In the genomic region with DNA sequence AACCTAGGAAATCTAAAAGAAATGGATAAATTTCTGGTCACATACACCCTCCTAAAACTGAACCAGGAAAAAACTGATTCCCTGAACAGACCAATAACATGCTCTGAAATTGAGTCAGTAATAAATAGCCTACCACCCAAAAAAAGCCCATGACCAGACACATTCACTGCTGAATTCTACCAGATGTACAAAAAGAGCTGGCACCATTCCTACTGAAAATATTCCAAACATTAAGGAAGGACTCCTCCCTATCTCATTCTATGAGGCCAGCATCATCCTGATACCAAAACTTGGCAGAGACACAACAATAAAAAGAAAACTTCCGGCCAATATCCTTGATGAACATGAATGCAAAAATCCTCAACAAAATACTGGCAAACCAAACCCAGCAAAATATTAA, we compare ENCODE assay signal across 26 cellular contexts. TPM values are rescaled to one million over a fixed set of nuclear protein-coding genes. Genes with fewer than 3 reads are reported as not detected.
DNase-seq lines count a peak whose midpoint lies in the region; ATAC-seq, FAIRE-seq and TF ChIP-seq lines count a peak whose summit lies in the region.
"Had no signal": no experiment of that assay in that cellular context is flagged by ENCODE, and none has a peak within 500 bp of the region (broad histone marks: within the 10 kb centered on the region; RNA-seq: fewer than 3 reads in every experiment).

No MANE protein-coding gene starts in this region.

- no peak overlapping the region for H2AFZ ChIP-seq in astrocyte (ENCODE audit: low read depth, low read length)
- H2AFZ ChIP-seq: neural progenitor cell had no signal

- no peak overlapping the region for H3K4me3 Mint-ChIP-seq in CD4-positive, CD25-positive, alpha-beta regulatory T cell
- H3K4me3 Mint-ChIP-seq in astrocyte (ENCODE audit: unreplicated experiment), result no peak overlapping the region
- H3K4me3 Mint-ChIP-seq in immature natural killer cell, result no peak overlapping the region
- H3K4me3 Mint-ChIP-seq: activated naive CD4-positive, alpha-beta T cell treated with anti-CD3 and anti-CD28 coated beads, Interleukin-2, amount 10 ng/mL, durations not matched to agents 7 days and 5 days; CD8-positive, alpha-beta memory T cell; dendritic cell treated with granulocyte-macrophage colony-stimulating factor and Interleukin-4, amounts not matched to agents 40 ng/mL and 50 ng/mL, for 4 days; neural progenitor cell had no signal

- peaks cover 5 to 29% (median 24%) of the 10 kb centered on the region in 4 donors for H3K4me1 Mint-ChIP-seq in CD4-positive, CD25-positive, alpha-beta regulatory T cell
- no peaks in the 10 kb centered on the region for H3K4me1 Mint-ChIP-seq in astrocyte (ENCODE audit: low read depth, unreplicated experiment)
- H3K4me1 Mint-ChIP-seq in immature natural killer cell, result peaks cover 12 to 35% of the 10 kb centered on the region in 2 donors
- H3K4me1 Mint-ChIP-seq: activated naive CD4-positive, alpha-beta T cell treated with anti-CD3 and anti-CD28 coated beads, Interleukin-2, amount 10 ng/mL, durations not matched to agents 7 days and 5 days; neural progenitor cell had no signal

- no peaks in the 10 kb centered on the region for H3K9me3 ChIP-seq in CD4-positive, CD25-positive, alpha-beta regulatory T cell (ENCODE audit: control insufficient read depth in 2 of 2, low read length in 2 of 2)
- no peaks in the 10 kb centered on the region for H3K9me3 ChIP-seq in astrocyte (ENCODE audit: insufficient read depth, low read depth, low read length)
- H3K9me3 ChIP-seq: body of pancreas, stomach had no signal

- H3K36me3 ChIP-seq in CD4-positive, CD25-positive, alpha-beta regulatory T cell (ENCODE audit: control insufficient read depth, insufficient read depth, low read length), result peaks cover 73% of the 10 kb centered on the region
- H3K36me3 ChIP-seq in astrocyte (ENCODE audit: insufficient read depth, low read length), result peaks cover 32% of the 10 kb centered on the region

- peaks cover 15% of the 10 kb centered on the region for H4K20me1 ChIP-seq in astrocyte (ENCODE audit: insufficient read depth, low read length)

- no peak for ATAC-seq in CD4-positive, CD25-positive, alpha-beta regulatory T cell (ENCODE audit: low read depth in 2 of 2)
- ATAC-seq: body of pancreas, PC-3 had no signal

- no peak for TF ChIP-seq CTCF in astrocyte (IDR thresholded peaks at IDR 0.05; ENCODE audit: insufficient read depth, low read depth, low read length)

- DNase-seq in CD4-positive, CD25-positive, alpha-beta regulatory T cell, result no peak
- DNase-seq in HS-27A (ENCODE audit: low read depth), result peak; percentile 42
- DNase-seq in astrocyte (ENCODE audit: low read depth), result peak; percentile 36
- no peak for DNase-seq in immature natural killer cell
- DNase-seq in activated naive CD4-positive, alpha-beta T cell treated with Interleukin-2 at 50 U/mL for 16 hours, result no peak
- no peak for DNase-seq in inferior parietal cortex (ENCODE audit: extremely low spot score)
- no peak for DNase-seq in DMS79 treated with DMSO at 0.1 percent for 48 hours (lab: John Stamatoyannopoulos, UW)
- DNase-seq in midbrain (lab: John Stamatoyannopoulos, UW), result no peak
- DNase-seq: activated CD4-positive, alpha-beta T cell treated with anti-CD3 and anti-CD28 coated beads, Interleukin-2, amount 50 U/mL, for 1 hour; activated naive CD4-positive, alpha-beta T cell treated with anti-CD3 and anti-CD28 coated beads, Interleukin-2, amount 10 ng/mL, durations not matched to agents 7 days and 5 days; body of pancreas; CD8-positive, alpha-beta memory T cell; DMS53; left cardiac atrium; NCI-H187 treated with DMSO at 0.1 percent for 48 hours; NCI-H2227 treated with DMSO at 0.1 percent for 48 hours; PC-3; SIG-M5; stimulated activated CD4-positive, alpha-beta T cell treated with anti-CD3 and anti-CD28 coated beads, Interleukin-4, amount 100 ng/mL, for 24 hours; stomach; trophoblast cell had no signal

- H3K9me3 Mint-ChIP-seq in CD4-positive, CD25-positive, alpha-beta regulatory T cell, result peaks cover 0 to 2% (median 0%) of the 10 kb centered on the region in 7 donors
- H3K9me3 Mint-ChIP-seq in astrocyte (ENCODE audit: unreplicated experiment) (no peaks in the 10 kb centered on the region), immature natural killer cell (no peaks in the 10 kb centered on the region)
- H3K9me3 Mint-ChIP-seq: activated naive CD4-positive, alpha-beta T cell treated with anti-CD3 and anti-CD28 coated beads, Interleukin-2, amount 10 ng/mL, durations not matched to agents 7 days and 5 days; dendritic cell treated with granulocyte-macrophage colony-stimulating factor and Interleukin-4, amounts not matched to agents 40 ng/mL and 50 ng/mL, for 4 days had no signal

- peaks cover 57% of the 10 kb centered on the region for H3K36me3 Mint-ChIP-seq in CD4-positive, CD25-positive, alpha-beta regulatory T cell
- H3K36me3 Mint-ChIP-seq in astrocyte (ENCODE audit: low read depth, unreplicated experiment) (peaks cover 34% of the 10 kb centered on the region), immature natural killer cell (peaks cover 28 to 60% (median 33%) of the 10 kb centered on the region in 3 donors)

- H3K27me3 ChIP-seq in CD4-positive, CD25-positive, alpha-beta regulatory T cell (ENCODE audit: control insufficient read depth, insufficient read depth, low read length), result no peaks in the 10 kb centered on the region
- H3K27me3 ChIP-seq in astrocyte (ENCODE audit: insufficient read depth, low read length), result no peaks in the 10 kb centered on the region
- H3K27me3 ChIP-seq: body of pancreas, neural progenitor cell, stomach had no signal

- peaks cover 51% of the 10 kb centered on the region for H3K79me2 ChIP-seq in astrocyte (ENCODE audit: insufficient read depth, low read length)

- H3K27me3 Mint-ChIP-seq in CD4-positive, CD25-positive, alpha-beta regulatory T cell, result no peaks in the 10 kb centered on the region
- H3K27me3 Mint-ChIP-seq in astrocyte (ENCODE audit: low read depth, unreplicated experiment) (no peaks in the 10 kb centered on the region), immature natural killer cell (ENCODE audit: low read depth in 3 of 3) (peaks cover 2 to 6% (median 2%) of the 10 kb centered on the region in 3 donors)
- H3K27me3 Mint-ChIP-seq: activated naive CD4-positive, alpha-beta T cell treated with anti-CD3 and anti-CD28 coated beads, Interleukin-2, amount 10 ng/mL, durations not matched to agents 7 days and 5 days; CD8-positive, alpha-beta memory T cell; dendritic cell treated with granulocyte-macrophage colony-stimulating factor and Interleukin-4, amounts not matched to agents 40 ng/mL and 50 ng/mL, for 4 days had no signal

- no peak overlapping the region for H3K27ac ChIP-seq in CD4-positive, CD25-positive, alpha-beta regulatory T cell (ENCODE audit: insufficient read depth, low read length, poor library complexity, severe bottlenecking)
- H3K27ac ChIP-seq in astrocyte (ENCODE audit: low read depth, low read length), result no peak overlapping the region
- H3K27ac ChIP-seq: KMS-11, neural progenitor cell, stomach had no signal

- FAIRE-seq in astrocyte (lab: Jason Lieb, UNC), result no peak
- FAIRE-seq: H54 had no signal

- H3K4me1 ChIP-seq in CD4-positive, CD25-positive, alpha-beta regulatory T cell (ENCODE audit: control insufficient read depth, insufficient read depth, low read length, poor library complexity, severe bottlenecking), result no peaks in the 10 kb centered on the region
- H3K4me1 ChIP-seq in astrocyte (ENCODE audit: insufficient read depth, low read length), result no peaks in the 10 kb centered on the region
- H3K4me1 ChIP-seq: neural progenitor cell had no signal

- H3K4me2 ChIP-seq in astrocyte (ENCODE audit: low read length), result no peak overlapping the region
- H3K4me2 ChIP-seq: KMS-11, neural progenitor cell, smooth muscle cell had no signal

- H3K27ac Mint-ChIP-seq in CD4-positive, CD25-positive, alpha-beta regulatory T cell, result peak overlapping the region; percentile 12 to 88 (median 80)
- H3K27ac Mint-ChIP-seq in astrocyte (ENCODE audit: unreplicated experiment) (no peak overlapping the region), immature natural killer cell (peak overlapping the region in 4 of 6 donors; percentile 30 to 44 (median 36))
- H3K27ac Mint-ChIP-seq: activated naive CD4-positive, alpha-beta T cell treated with anti-CD3 and anti-CD28 coated beads, Interleukin-2, amount 10 ng/mL, durations not matched to agents 7 days and 5 days; dendritic cell treated with granulocyte-macrophage colony-stimulating factor and Interleukin-4, amounts not matched to agents 40 ng/mL and 50 ng/mL, for 4 days; neural progenitor cell had no signal

- no peak overlapping the region for H3K9ac ChIP-seq in astrocyte (ENCODE audit: low read length)
- H3K9ac ChIP-seq: KMS-11, neural progenitor cell had no signal

- H3K4me3 ChIP-seq in CD4-positive, CD25-positive, alpha-beta regulatory T cell (ENCODE audit: low read depth, low read length), result no peak overlapping the region
- no peak overlapping the region for H3K4me3 ChIP-seq in astrocyte (ENCODE audit: insufficient read depth, low read depth, low read length)
- H3K4me3 ChIP-seq: body of pancreas, neural progenitor cell, smooth muscle cell, stomach had no signal

RNA-seq across cellular contexts. Expression of a gene that starts 52.9 kb away (rescaled TPM):
- 44.3 TPM for total RNA-seq in CD4-positive, CD25-positive, alpha-beta regulatory T cell
- 10 to 100 TPM; 28.7 to 38.2 (median 29.0) TPM for polyA plus RNA-seq in CD4-positive, CD25-positive, alpha-beta regulatory T cell
- 21.9 and 25.7 TPM in 2 replicates for total RNA-seq in astrocyte
- 10 to 100 TPM; 37.1 to 64.6 (median 38.1) TPM for polyA plus RNA-seq in immature natural killer cell

RNA-seq across cellular contexts. Expression of a gene that starts 53.0 kb away (rescaled TPM):
- total RNA-seq in CD4-positive, CD25-positive, alpha-beta regulatory T cell, result 11.6 TPM
- polyA plus RNA-seq in CD4-positive, CD25-positive, alpha-beta regulatory T cell, result 10 to 100 TPM; 43.5 to 55.2 (median 51.2) TPM
- 19.0 and 21.5 TPM in 2 replicates for total RNA-seq in astrocyte
- 10 to 100 TPM; 47.0 to 67.8 (median 67.6) TPM for polyA plus RNA-seq in immature natural killer cell

Comparison
In these comparisons a context has a peak if more than half of its experiments do, and no peak if none do; other contexts are left out.
1. DNase-seq: peak in HS-27A (single experiment) and astrocyte (single experiment); none in CD4-positive, CD25-positive, alpha-beta regulatory T cell (0 of 3), immature natural killer cell (0 of 3), activated naive CD4-positive, alpha-beta T cell treated with Interleukin-2 at 50 U/mL for 16 hours (single experiment), inferior parietal cortex (single experiment), DMS79 treated with DMSO at 0.1 percent for 48 hours (single experiment) and midbrain (single experiment).